In the genomic region with DNA sequence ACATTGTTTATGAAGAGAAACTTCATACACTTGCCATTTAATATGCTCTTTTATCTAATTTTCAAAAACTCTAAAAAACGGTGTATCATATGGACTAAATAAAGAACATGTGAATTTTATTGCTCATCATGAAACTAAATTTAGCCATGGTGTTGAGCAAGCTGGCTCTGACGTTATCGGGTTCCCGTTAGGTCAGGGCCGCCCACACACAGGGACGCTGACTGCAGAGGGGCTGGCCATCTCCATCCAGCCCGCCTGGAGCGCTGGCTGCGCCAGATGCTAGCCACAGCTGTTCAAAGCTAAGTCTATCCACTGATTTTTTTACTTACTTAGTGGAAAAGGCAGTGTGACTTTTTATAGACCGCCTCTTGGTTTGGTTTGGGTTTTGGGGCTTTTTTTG, we compare ENCODE assay signal across 9 cellular contexts. TPM values are rescaled to one million over a fixed set of nuclear protein-coding genes. Genes with fewer than 3 reads are reported as not detected.
DNase-seq lines count a peak whose midpoint lies in the region; ATAC-seq and TF ChIP-seq lines count a peak whose summit lies in the region.
"Had no signal": no experiment of that assay in that cellular context is flagged by ENCODE, and none has a peak within 500 bp of the region (broad histone marks: within the 10 kb centered on the region; RNA-seq: fewer than 3 reads in every experiment).

No MANE protein-coding gene starts in this region.

- H3K4me2 ChIP-seq in mesenchymal stem cell (ENCODE audit: low read length, poor library complexity, severe bottlenecking): no peak overlapping the region

- no peaks in the 10 kb centered on the region for H3K27me3 ChIP-seq in breast epithelium
- H3K27me3 ChIP-seq in mesenchymal stem cell (ENCODE audit: control insufficient read depth in 1 of 2, insufficient read depth in 1 of 2, low read length in 2 of 2): peaks cover 0 to 3% of the 10 kb centered on the region in 2 experiments
- no peaks in the 10 kb centered on the region for H3K27me3 ChIP-seq in upper lobe of right lung

- WGBS in mesenchymal stem cell: 76% methylated on average over 7 of the region's 10 CpGs

- DNase-seq in activated naive CD8-positive, alpha-beta T cell treated with anti-CD3 and anti-CD28 coated beads, Interleukin-2, amount 50 U/mL, for 24 hours: peak; percentile 35
- no peak for DNase-seq in activated naive CD8-positive, alpha-beta T cell treated with anti-CD3 and anti-CD28 coated beads for 36 hours
- peak in 1 of 2 donors; percentile 73 for DNase-seq in breast epithelium (ENCODE audit: low spot score in 2 of 2)
- DNase-seq in mesenchymal stem cell: peak; percentile 87
- DNase-seq in upper lobe of right lung: peak; percentile 90
- no peak for DNase-seq in D341Med (ENCODE audit: low spot score)
- DNase-seq in GM13976 (ENCODE audit: low spot score): no peak
- DNase-seq: effector CD8-positive, alpha-beta T cell had no signal

- H3K27ac ChIP-seq in breast epithelium: peak overlapping the region; percentile 50 to 71
- no peak overlapping the region for H3K27ac ChIP-seq in mesenchymal stem cell (ENCODE audit: low read length, poor library complexity, severe bottlenecking)
- H3K27ac ChIP-seq in upper lobe of right lung: no peak overlapping the region

- H2BK120ac ChIP-seq in mesenchymal stem cell (ENCODE audit: low read depth, low read length): no peak overlapping the region

- no peaks in the 10 kb centered on the region for H3K4me1 ChIP-seq in breast epithelium
- peaks cover 4% of the 10 kb centered on the region for H3K4me1 ChIP-seq in mesenchymal stem cell (ENCODE audit: control insufficient read depth, insufficient read depth, low read depth, low read length)
- no peaks in the 10 kb centered on the region for H3K4me1 ChIP-seq in upper lobe of right lung

- no peak overlapping the region for H4K91ac ChIP-seq in mesenchymal stem cell (ENCODE audit: low read length)

- no peak overlapping the region for H3K23ac ChIP-seq in mesenchymal stem cell (ENCODE audit: low read length in 2 of 2)

- no peaks in the 10 kb centered on the region for H3K9me3 Mint-ChIP-seq in activated naive CD8-positive, alpha-beta T cell treated with anti-CD3 and anti-CD28 coated beads, Interleukin-2, amount 50 U/mL, for 24 hours
- H3K9me3 Mint-ChIP-seq in activated naive CD8-positive, alpha-beta T cell treated with anti-CD3 and anti-CD28 coated beads for 36 hours: no peaks in the 10 kb centered on the region

- intact Hi-C loops in breast epithelium (cut with DNase I; ENCODE audit: low total_unique reads): no loop called here
- intact Hi-C loops in upper lobe of right lung (cut with DNase I): no loop called here

- H2AK5ac ChIP-seq in mesenchymal stem cell (ENCODE audit: low read length, severe bottlenecking): no peak overlapping the region

- H3K36me3 ChIP-seq in breast epithelium (no peaks in the 10 kb centered on the region), mesenchymal stem cell (ENCODE audit: control insufficient read depth in 1 of 2, insufficient read depth in 2 of 2, low read depth in 1 of 2, low read length in 2 of 2) (peaks cover 23 to 30% of the 10 kb centered on the region in 2 experiments), upper lobe of right lung (peaks cover 35% of the 10 kb centered on the region)

- no peak overlapping the region for H3K4ac ChIP-seq in mesenchymal stem cell (ENCODE audit: low read depth in 1 of 2, low read length in 2 of 2)

- no peak overlapping the region for H3K4me3 Mint-ChIP-seq in activated naive CD8-positive, alpha-beta T cell treated with anti-CD3 and anti-CD28 coated beads, Interleukin-2, amount 50 U/mL, for 24 hours
- no peak overlapping the region for H3K4me3 Mint-ChIP-seq in activated naive CD8-positive, alpha-beta T cell treated with anti-CD3 and anti-CD28 coated beads for 36 hours

- H3K4me1 Mint-ChIP-seq in activated naive CD8-positive, alpha-beta T cell treated with anti-CD3 and anti-CD28 coated beads, Interleukin-2, amount 50 U/mL, for 24 hours: peaks cover 10% of the 10 kb centered on the region
- no peaks in the 10 kb centered on the region for H3K4me1 Mint-ChIP-seq in activated naive CD8-positive, alpha-beta T cell treated with anti-CD3 and anti-CD28 coated beads for 36 hours

- peaks cover 1% of the 10 kb centered on the region for H3K79me1 ChIP-seq in mesenchymal stem cell (replicated peaks; ENCODE audit: low read length, poor library complexity, severe bottlenecking)

- peak; percentile 59 for ATAC-seq in activated naive CD8-positive, alpha-beta T cell treated with anti-CD3 and anti-CD28 coated beads, Interleukin-2, amount 50 U/mL, for 24 hours
- ATAC-seq in upper lobe of right lung: peak; percentile 93
- no peak for ATAC-seq in HG03460 (IDR thresholded peaks at IDR 0.05; ENCODE audit: unreplicated experiment)

- H3K4me3 ChIP-seq in breast epithelium (no peak overlapping the region), mesenchymal stem cell (ENCODE audit: insufficient read depth in 1 of 2, low read depth in 1 of 2, low read length in 2 of 2) (no peak overlapping the region), upper lobe of right lung (no peak overlapping the region)

- no peak for TF ChIP-seq POLR2A in breast epithelium (IDR thresholded peaks at IDR 0.05)

- H3K18ac ChIP-seq in mesenchymal stem cell (ENCODE audit: low read depth in 1 of 2, low read length in 2 of 2): no peak overlapping the region

- H3K9me3 ChIP-seq in breast epithelium: no peaks in the 10 kb centered on the region
- no peaks in the 10 kb centered on the region for H3K9me3 ChIP-seq in mesenchymal stem cell (ENCODE audit: control insufficient read depth, low read length)
- no peaks in the 10 kb centered on the region for H3K9me3 ChIP-seq in upper lobe of right lung

- no peak overlapping the region for H3K14ac ChIP-seq in mesenchymal stem cell (ENCODE audit: low read length in 2 of 2)

- no peak overlapping the region for H2BK5ac ChIP-seq in mesenchymal stem cell (ENCODE audit: low read depth, low read length, poor library complexity, severe bottlenecking)

- H3K9ac ChIP-seq in mesenchymal stem cell (ENCODE audit: low read length): peak overlapping the region; percentile 90

- H3K36me3 Mint-ChIP-seq in activated naive CD8-positive, alpha-beta T cell treated with anti-CD3 and anti-CD28 coated beads, Interleukin-2, amount 50 U/mL, for 24 hours (ENCODE audit: low read depth): peaks cover 8% of the 10 kb centered on the region
- H3K36me3 Mint-ChIP-seq in activated naive CD8-positive, alpha-beta T cell treated with anti-CD3 and anti-CD28 coated beads for 36 hours: peaks cover 2% of the 10 kb centered on the region

- H2BK15ac ChIP-seq in mesenchymal stem cell (ENCODE audit: low read depth, poor library complexity, severe bottlenecking): no peak overlapping the region

- no peak overlapping the region for H2BK12ac ChIP-seq in mesenchymal stem cell (ENCODE audit: low read length in 2 of 2)

- H2AFZ ChIP-seq in mesenchymal stem cell (ENCODE audit: low read depth, low read length): no peak overlapping the region

- TF ChIP-seq CTCF in breast epithelium (IDR thresholded peaks at IDR 0.05) (no peak), upper lobe of right lung (IDR thresholded peaks at IDR 0.05) (no peak), GM13976 (IDR thresholded peaks at IDR 0.05; ENCODE audit: borderline replicate concordance, control extremely low read depth, extremely low read depth, insufficient read depth, missing control alignments) (no peak)

- in situ Hi-C loops in GM13976 (cut with MboI; ENCODE audit: low sequenced_read_pairs, unreplicated experiment): no loop called here

- no peak overlapping the region for H4K8ac ChIP-seq in mesenchymal stem cell (ENCODE audit: low read length)

- no peaks in the 10 kb centered on the region for H3K27me3 Mint-ChIP-seq in activated naive CD8-positive, alpha-beta T cell treated with anti-CD3 and anti-CD28 coated beads, Interleukin-2, amount 50 U/mL, for 24 hours
- H3K27me3 Mint-ChIP-seq in activated naive CD8-positive, alpha-beta T cell treated with anti-CD3 and anti-CD28 coated beads for 36 hours: no peaks in the 10 kb centered on the region

- H3K27ac Mint-ChIP-seq in activated naive CD8-positive, alpha-beta T cell treated with anti-CD3 and anti-CD28 coated beads, Interleukin-2, amount 50 U/mL, for 24 hours: no peak overlapping the region
- no peak overlapping the region for H3K27ac Mint-ChIP-seq in activated naive CD8-positive, alpha-beta T cell treated with anti-CD3 and anti-CD28 coated beads for 36 hours

RNA-seq across cellular contexts. Expression of a gene that starts 36.5 kb away (rescaled TPM):
- total RNA-seq in activated naive CD8-positive, alpha-beta T cell treated with anti-CD3 and anti-CD28 coated beads for 36 hours: 100 to 1,000 TPM; 216 to 227 TPM
- total RNA-seq in breast epithelium: 100 to 1,000 TPM; 355 to 424 (median 391) TPM
- polyA plus RNA-seq in mesenchymal stem cell (2013, experiment 1 of 2): 97.7 TPM
- 90.8 TPM for polyA plus RNA-seq in mesenchymal stem cell (2013, experiment 2 of 2)
- 432 TPM for total RNA-seq in upper lobe of right lung

Comparison
In these comparisons a context has a peak if more than half of its experiments do, and no peak if none do; other contexts are left out.
1. DNase-seq: peak in activated naive CD8-positive, alpha-beta T cell treated with anti-CD3 and anti-CD28 coated beads, Interleukin-2, amount 50 U/mL, for 24 hours (single experiment), mesenchymal stem cell (single experiment) and upper lobe of right lung (single experiment); none in activated naive CD8-positive, alpha-beta T cell treated with anti-CD3 and anti-CD28 coated beads for 36 hours (single experiment), D341Med (single experiment) and GM13976 (single experiment).
2. H3K27ac ChIP-seq: peak in breast epithelium (2 of 2); none in mesenchymal stem cell (single experiment) and upper lobe of right lung (single experiment).